In the genomic region with DNA sequence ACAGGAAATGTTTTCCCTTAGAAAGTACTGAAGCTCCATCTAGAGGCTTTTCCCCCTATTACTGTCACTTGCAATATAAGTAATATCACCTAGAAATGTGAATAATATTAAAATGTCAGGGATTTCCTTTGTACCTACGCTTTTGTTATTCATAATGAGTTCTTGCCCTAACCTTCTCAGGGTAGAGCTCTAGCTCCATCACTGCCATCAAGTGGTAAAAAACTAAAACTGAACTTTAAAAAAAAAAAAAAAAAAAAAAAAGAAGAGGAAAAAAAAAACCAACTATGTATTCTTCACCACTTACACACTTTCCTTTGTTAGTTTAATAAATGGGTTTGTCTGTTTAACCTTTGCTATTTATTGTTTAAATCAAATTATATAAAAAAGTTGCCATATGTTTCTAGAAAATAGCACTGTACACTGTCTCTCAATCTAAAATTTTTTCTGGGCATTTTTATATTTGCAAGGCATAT, we compare ENCODE assay signal across 8 cellular contexts. TPM values are rescaled to one million over a fixed set of nuclear protein-coding genes. Genes with fewer than 3 reads are reported as not detected.
DNase-seq lines count a peak whose midpoint lies in the region; ATAC-seq, FAIRE-seq and TF ChIP-seq lines count a peak whose summit lies in the region.

No MANE protein-coding gene starts in this region.

- CTCF ChIA-PET in A549 (lab: Yijun Ruan, JAX): interaction anchor here (0.6 to 2.0 kb wide), 6 partner anchors 20 to 457 kb away, joined by 3 to 10 read pairs (median 4); no protein-coding TSS in a partner anchor

- H3K27me3 ChIP-seq in pancreas: no peaks in the 10 kb centered on the region

- H3K9me3 ChIP-seq in A549 (no peaks in the 10 kb centered on the region), pancreas (no peaks in the 10 kb centered on the region)

- no peak for FAIRE-seq in A549 (lab: Jason Lieb, UNC)
- FAIRE-seq in HTR-8/SVneo (lab: Jason Lieb, UNC): no peak
- FAIRE-seq in RCC 7860 (lab: Jason Lieb, UNC): peak; percentile 89
- peak; percentile 98 for FAIRE-seq in pancreas (lab: Jason Lieb, UNC)

- H3K4me1 ChIP-seq in A549: peaks cover 16% of the 10 kb centered on the region
- peaks cover 0 to 5% (median 4%) of the 10 kb centered on the region in 3 donors for H3K4me1 ChIP-seq in pancreas

- no peak for TF ChIP-seq EP300 in A549 (IDR thresholded peaks at IDR 0.05)

- TF ChIP-seq RAD21 in A549 (conservative IDR thresholded peaks at IDR 0.05 in 1 of 2, IDR thresholded peaks at IDR 0.05 in 1 of 2): peak; percentile 60 to 81

- no peak for TF ChIP-seq POLR2A in A549 (IDR thresholded peaks at IDR 0.05; ENCODE audit: low read length)

- POLR2A ChIA-PET in A549 (lab: Yijun Ruan, JAX): interaction anchor here (0.6 to 1.2 kb wide), 4 partner anchors 63 to 458 kb away, joined by 3 to 5 read pairs (median 3); no protein-coding TSS in a partner anchor

- 5% methylated on average over 1 of the region's 1 CpG for WGBS in A549 (ENCODE audit: missing lambda C conversion rate)
- 0 to 3% methylated on average over 1 of the region's 1 CpG for whole genome bisulfite sequencing in pancreas, 2 donors

- DNase-seq in A549 (ENCODE audit: low read depth in 1 of 2, low spot score in 1 of 2) (peak; percentile 57 to 69), HTR-8/SVneo (ENCODE audit: insufficient read length, low spot score) (peak; percentile 61), RCC 7860 (ENCODE audit: low spot score) (peak; percentile 66), epithelial cell of proximal tubule (ENCODE audit: low read depth) (no peak), pancreas (no peak), KG1 (lab: John Stamatoyannopoulos, UW) (no peak)

- H3K4me2 ChIP-seq in A549: peak overlapping the region; percentile 9; the same call in 1 of the 3 replicates

- intact Hi-C loops in pancreas (cut with DNase I): no loop called here

- H3K27ac ChIP-seq in A549: no peak overlapping the region
- H3K27ac ChIP-seq in pancreas: no peak overlapping the region

- H3K36me3 ChIP-seq in pancreas: no peaks in the 10 kb centered on the region

- TF ChIP-seq CTCF in A549 (IDR thresholded peaks at IDR 0.05) (peak; percentile 66), GM12872 (IDR thresholded peaks at IDR 0.05; ENCODE audit: insufficient read depth, low read depth, low read length) (peak; percentile 44), epithelial cell of proximal tubule (conservative IDR thresholded peaks at IDR 0.05; ENCODE audit: low read depth, low read length) (peak; percentile 58), pancreas (IDR thresholded peaks at IDR 0.05) (peak in 1 of 4 donors; percentile 8)

- no peak overlapping the region for H3K4me3 ChIP-seq in A549
- no peak overlapping the region for H3K4me3 ChIP-seq in epithelial cell of proximal tubule (ENCODE audit: low read depth, low read length)
- no peak overlapping the region for H3K4me3 ChIP-seq in pancreas

- ATAC-seq in A549 (peak; percentile 78 to 81; a peak in 5 of 6 replicates), pancreas (peak; percentile 58 to 80 (median 78)), GM21447 (IDR thresholded peaks at IDR 0.05; ENCODE audit: unreplicated experiment) (no peak)

TF ChIP-seq in A549, 52 proteins besides CTCF, POLR2A, EP300 and RAD21:
- TF ChIP-seq SMC3 (IDR thresholded peaks at IDR 0.05): peak; percentile 69
- TF ChIP-seq, protein P1, sequence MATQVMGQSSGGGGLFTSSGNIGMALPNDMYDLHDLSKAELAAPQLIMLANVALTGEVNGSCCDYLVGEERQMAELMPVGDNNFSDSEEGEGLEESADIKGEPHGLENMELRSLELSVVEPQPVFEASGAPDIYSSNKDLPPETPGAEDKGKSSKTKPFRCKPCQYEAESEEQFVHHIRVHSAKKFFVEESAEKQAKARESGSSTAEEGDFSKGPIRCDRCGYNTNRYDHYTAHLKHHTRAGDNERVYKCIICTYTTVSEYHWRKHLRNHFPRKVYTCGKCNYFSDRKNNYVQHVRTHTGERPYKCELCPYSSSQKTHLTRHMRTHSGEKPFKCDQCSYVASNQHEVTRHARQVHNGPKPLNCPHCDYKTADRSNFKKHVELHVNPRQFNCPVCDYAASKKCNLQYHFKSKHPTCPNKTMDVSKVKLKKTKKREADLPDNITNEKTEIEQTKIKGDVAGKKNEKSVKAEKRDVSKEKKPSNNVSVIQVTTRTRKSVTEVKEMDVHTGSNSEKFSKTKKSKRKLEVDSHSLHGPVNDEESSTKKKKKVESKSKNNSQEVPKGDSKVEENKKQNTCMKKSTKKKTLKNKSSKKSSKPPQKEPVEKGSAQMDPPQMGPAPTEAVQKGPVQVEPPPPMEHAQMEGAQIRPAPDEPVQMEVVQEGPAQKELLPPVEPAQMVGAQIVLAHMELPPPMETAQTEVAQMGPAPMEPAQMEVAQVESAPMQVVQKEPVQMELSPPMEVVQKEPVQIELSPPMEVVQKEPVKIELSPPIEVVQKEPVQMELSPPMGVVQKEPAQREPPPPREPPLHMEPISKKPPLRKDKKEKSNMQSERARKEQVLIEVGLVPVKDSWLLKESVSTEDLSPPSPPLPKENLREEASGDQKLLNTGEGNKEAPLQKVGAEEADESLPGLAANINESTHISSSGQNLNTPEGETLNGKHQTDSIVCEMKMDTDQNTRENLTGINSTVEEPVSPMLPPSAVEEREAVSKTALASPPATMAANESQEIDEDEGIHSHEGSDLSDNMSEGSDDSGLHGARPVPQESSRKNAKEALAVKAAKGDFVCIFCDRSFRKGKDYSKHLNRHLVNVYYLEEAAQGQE (IDR thresholded peaks at IDR 0.05): no peak

RNA-seq across cellular contexts. Expression of a gene that starts 49.9 kb away (rescaled TPM):
- 29.8 and 34.2 TPM in 2 replicates for polyA plus RNA-seq in A549 (2011; rRNA removed)
- 13.5 and 13.8 TPM in 2 replicates for polyA plus RNA-seq in A549 (2012; cell fraction: cytosol; rRNA removed)
- 22.1 and 22.4 TPM in 2 replicates for polyA plus RNA-seq in A549 (2012; cell fraction: nucleus; rRNA removed)
- polyA plus RNA-seq in A549 (2017; fragmentation: RNase III; extraction: RNeasy Plus Mini Kit Qiagen cat#74134 plus additional on column Dnase treatment): 17.6 to 19.3 TPM (median 19.2 TPM) in 3 replicates
- polyA minus RNA-seq in A549 (2011; rRNA and poly(A)+ RNA removed): 20.9 and 28.3 TPM in 2 replicates
- total RNA-seq in epithelial cell of proximal tubule: 22.8 and 28.7 TPM in 2 replicates
- 10 to 100 TPM; 20.5 to 30.7 (median 23.1) TPM for total RNA-seq in pancreas
- 10 to 100 TPM; 16.7 to 16.8 TPM for polyA plus RNA-seq in pancreas

Comparison
In these comparisons a context has a peak if more than half of its experiments do, and no peak if none do; other contexts are left out.
1. DNase-seq: peak in A549 (2 of 2), HTR-8/SVneo (single experiment) and RCC 7860 (single experiment); none in epithelial cell of proximal tubule (single experiment), pancreas (0 of 6) and KG1 (single experiment).